In genomic region chr11:66691311-66691980, GRCh38 we compare ENCODE assay signal across 21 cellular contexts.
"Had no signal": no experiment of that assay in that cellular context is flagged by ENCODE, and none has a peak within 500 bp of the region (broad histone marks: within the 10 kb centered on the region; RNA-seq: fewer than 3 reads in every experiment).

No MANE protein-coding gene starts in this region.

- H3K27me3 ChIP-seq: dorsolateral prefrontal cortex, gastrocnemius medialis, heart right ventricle, sigmoid colon, stomach, transverse colon had no signal

- H3K27ac Mint-ChIP-seq: memory B cell, mesothelial cell of epicardium, natural killer cell had no signal

- H3K36me3 Mint-ChIP-seq: memory B cell, natural killer cell had no signal

- H3K9me3 ChIP-seq: gastrocnemius medialis, heart right ventricle, sigmoid colon, stomach, thoracic aorta, transverse colon had no signal

- H3K36me3 ChIP-seq: gastrocnemius medialis, heart right ventricle, sigmoid colon, thoracic aorta, transverse colon had no signal

- ATAC-seq: esophagus mucosa, gastrocnemius medialis, heart right ventricle, natural killer cell had no signal

- H3K4me3 Mint-ChIP-seq: memory B cell, mesothelial cell of epicardium, natural killer cell, neural crest cell had no signal

- H3K27ac ChIP-seq: gastrocnemius medialis, heart right ventricle, parathyroid adenoma, sigmoid colon, skin epidermis, stomach, thoracic aorta, transverse colon had no signal

- H3K4me1 ChIP-seq: parathyroid adenoma, sigmoid colon had no signal

- H3K9me3 Mint-ChIP-seq: memory B cell, mesothelial cell of epicardium, natural killer cell, neural crest cell had no signal

- DNase-seq: cortex of kidney; effector CD8-positive, alpha-beta T cell; gastrocnemius medialis; heart right ventricle; hypothalamus; kidney glomerular epithelial cell; natural killer cell; stimulated activated CD4-positive, alpha-beta T cell treated with anti-CD3 and anti-CD28 coated beads, Interleukin-12 subunit alpha, Interleukin-12 subunit beta, amount 100 ng/mL, for 4 hours; stimulated activated naive CD4-positive, alpha-beta T cell; stomach; substantia nigra; transverse colon had no signal

- H3K4me3 ChIP-seq: dorsolateral prefrontal cortex, gastrocnemius medialis, heart right ventricle, sigmoid colon, skin epidermis, stomach, thoracic aorta, transverse colon had no signal
